ENCODE assay signal across 3 cellular contexts in genomic region chr1:40829631-40830245, GRCh38.
TF ChIP-seq lines count a peak whose summit lies in the region.

No MANE protein-coding gene starts in this region.

TF ChIP-seq in HepG2, 621 proteins besides CTCF, POLR2A, EP300 and RAD21:
- TF ChIP-seq CREB1 (IDR thresholded peaks at IDR 0.05) (peak; percentile 98), CREB1 (CRISPR knock-in tag; IDR thresholded peaks at IDR 0.05) (no peak; the same call in 1 of the 2 replicates), ATF1 (CRISPR knock-in tag; IDR thresholded peaks at IDR 0.05) (0 out of 2 replicates have a peak, but pooled peaks have one; percentile 36), TRIM24 (CRISPR knock-in tag; IDR thresholded peaks at IDR 0.05) (no peak), ATF7 (IDR thresholded peaks at IDR 0.05) (peak; percentile 96), ATF7 (CRISPR knock-in tag; IDR thresholded peaks at IDR 0.05) (no peak)

TF ChIP-seq in H1, 55 proteins besides CTCF, POLR2A, EP300 and RAD21:
- no peak for TF ChIP-seq USF2 (IDR thresholded peaks at IDR 0.05; ENCODE audit: low read length)

TF ChIP-seq in GM23338, 12 proteins besides CTCF, POLR2A, EP300 and RAD21:
- TF ChIP-seq ZNF462 (CRISPR knock-in tag; IDR thresholded peaks at IDR 0.05) (no peak), STAT1 (IDR thresholded peaks at IDR 0.05; ENCODE audit: unreplicated experiment) (no peak), JUNB (IDR thresholded peaks at IDR 0.05; ENCODE audit: unreplicated experiment) (no peak), ZNF331 (CRISPR knock-in tag; IDR thresholded peaks at IDR 0.05; ENCODE audit: low read depth) (no peak), CREB1 (CRISPR knock-in tag; IDR thresholded peaks at IDR 0.05; ENCODE audit: low read depth) (no peak), REST (IDR thresholded peaks at IDR 0.05; ENCODE audit: unreplicated experiment) (no peak), EZH2 (IDR thresholded peaks at IDR 0.05; ENCODE audit: low read depth, unreplicated experiment) (no peak), ZNF114 (CRISPR knock-in tag; IDR thresholded peaks at IDR 0.05) (no peak), ETS1 (IDR thresholded peaks at IDR 0.05) (no peak), EZH2phosphoT487 (IDR thresholded peaks at IDR 0.05; ENCODE audit: unreplicated experiment) (no peak), POLR2AphosphoS5 (IDR thresholded peaks at IDR 0.05; ENCODE audit: low read depth) (no peak), NANOG (IDR thresholded peaks at IDR 0.05; ENCODE audit: borderline replicate concordance) (no peak)
TF ChIP-seq in GM23338: peak in this region for 0.
